In genomic region chr20:19756756-19757486, GRCh38 we compare ENCODE assay signal across 10 cellular contexts. TPM values are rescaled to one million over a fixed set of nuclear protein-coding genes. Genes with fewer than 3 reads are reported as not detected.
DNase-seq lines count a peak whose midpoint lies in the region; ATAC-seq, FAIRE-seq and TF ChIP-seq lines count a peak whose summit lies in the region.
"Had no signal": no experiment of that assay in that cellular context is flagged by ENCODE, and none has a peak within 500 bp of the region (broad histone marks: within the 10 kb centered on the region; RNA-seq: fewer than 3 reads in every experiment).

No MANE protein-coding gene starts in this region.

- no peak overlapping the region for H4K5ac ChIP-seq in mesendoderm (ENCODE audit: low read length)

- peaks cover 23 to 48% of the 10 kb centered on the region in 2 donors for H3K27me3 Mint-ChIP-seq in effector memory CD8-positive, alpha-beta T cell

- peak overlapping the region; percentile 88 for H3K4me2 ChIP-seq in mesendoderm (ENCODE audit: low read length)

- H3K56ac ChIP-seq in mesendoderm (ENCODE audit: low read length), result peak overlapping the region; percentile 81

- no peak overlapping the region for H2BK15ac ChIP-seq in mesendoderm (replicated peaks; ENCODE audit: low read depth)

- no peaks in the 10 kb centered on the region for H3K36me3 Mint-ChIP-seq in effector memory CD8-positive, alpha-beta T cell (ENCODE audit: insufficient read depth)
- H3K36me3 Mint-ChIP-seq: CD4-positive, CD25-positive, alpha-beta regulatory T cell had no signal

- H3K27ac ChIP-seq in mesendoderm (ENCODE audit: low read depth, low read length), result no peak overlapping the region
- H3K27ac ChIP-seq in urinary bladder (ENCODE audit: low read depth), result peak overlapping the region; percentile 85

- H3K4me3 Mint-ChIP-seq in effector memory CD8-positive, alpha-beta T cell, result no peak overlapping the region
- H3K4me3 Mint-ChIP-seq: CD4-positive, CD25-positive, alpha-beta regulatory T cell had no signal

- peak; percentile 5 for DNase-seq in NCI-H2107 treated with DMSO at 0.1 percent for 48 hours (lab: John Stamatoyannopoulos, UW; ENCODE audit: unreplicated experiment)
- no peak for DNase-seq in NCI-H2107 (lab: John Stamatoyannopoulos, UW)
- no peak for DNase-seq in bronchial epithelial cell (ENCODE audit: low read depth)
- no peak for DNase-seq in mesendoderm
- no peak for DNase-seq in activated naive CD4-positive, alpha-beta T cell treated with Interleukin-2 at 50 U/mL for 16 hours
- no peak for DNase-seq in effector memory CD8-positive, alpha-beta T cell
- DNase-seq in activated naive CD4-positive, alpha-beta T cell treated with anti-CD3 and anti-CD28 coated beads, Interleukin-2, amount 50 U/mL, for 16 hours, result no peak
- DNase-seq: CD4-positive, CD25-positive, alpha-beta regulatory T cell had no signal

- ATAC-seq in effector memory CD8-positive, alpha-beta T cell (replicated peaks), result no peak

- H3K27me3 ChIP-seq in bronchial epithelial cell (ENCODE audit: control insufficient read depth, insufficient read depth, low read length) (no peaks in the 10 kb centered on the region), mesendoderm (ENCODE audit: insufficient read depth, low read length, poor library complexity) (no peaks in the 10 kb centered on the region)

- H3K4me1 ChIP-seq in mesendoderm (ENCODE audit: control insufficient read depth, low read depth, low read length) (no peaks in the 10 kb centered on the region), urinary bladder (ENCODE audit: insufficient read depth) (no peaks in the 10 kb centered on the region)

- no CpG with 5 or more reads among the region's 22 CpGs for WGBS in mesendoderm (ENCODE audit: extremely low coverage, insufficient coverage, low lambda C conversion rate)
- 13% methylated on average over 22 of the region's 22 CpGs for WGBS in urinary bladder

- H3K9ac ChIP-seq in mesendoderm (ENCODE audit: low read length), result peak overlapping the region; percentile 77

- H4K8ac ChIP-seq in mesendoderm (ENCODE audit: low read depth, low read length), result no peak overlapping the region

- H3K36me3 ChIP-seq in bronchial epithelial cell (ENCODE audit: control insufficient read depth, insufficient read depth, low read length) (no peaks in the 10 kb centered on the region), mesendoderm (ENCODE audit: control insufficient read depth, insufficient read depth, low read length) (no peaks in the 10 kb centered on the region), urinary bladder (ENCODE audit: insufficient read depth) (no peaks in the 10 kb centered on the region)

- H2BK120ac ChIP-seq in mesendoderm (ENCODE audit: low read depth, low read length), result no peak overlapping the region

- H3K4ac ChIP-seq in mesendoderm (ENCODE audit: low read depth, low read length), result no peak overlapping the region

- TF ChIP-seq CTCF in bronchial epithelial cell (IDR thresholded peaks at IDR 0.05; ENCODE audit: insufficient read depth, low read length, severe bottlenecking), result no peak

- H3K4me1 Mint-ChIP-seq in effector memory CD8-positive, alpha-beta T cell (ENCODE audit: low read depth in 2 of 2), result no peaks in the 10 kb centered on the region
- H3K4me1 Mint-ChIP-seq: CD4-positive, CD25-positive, alpha-beta regulatory T cell had no signal

- H3K4me3 ChIP-seq in bronchial epithelial cell (ENCODE audit: low read depth, low read length), result peak overlapping the region; percentile 57
- no peak overlapping the region for H3K4me3 ChIP-seq in mesendoderm (ENCODE audit: low read length)
- H3K4me3 ChIP-seq in urinary bladder (ENCODE audit: low read depth, low read length), result peak overlapping the region; percentile 79

- no peak overlapping the region for H2AK5ac ChIP-seq in mesendoderm (ENCODE audit: low read length)

- no peak overlapping the region for H3K23ac ChIP-seq in mesendoderm (ENCODE audit: low read length)

- H3K9me3 Mint-ChIP-seq in effector memory CD8-positive, alpha-beta T cell, result peaks cover 0 to 1% of the 10 kb centered on the region in 2 donors

- no peaks in the 10 kb centered on the region for H3K79me1 ChIP-seq in mesendoderm (ENCODE audit: low read length)

- H3K27ac Mint-ChIP-seq in effector memory CD8-positive, alpha-beta T cell, result no peak overlapping the region

- no peak for FAIRE-seq in bronchial epithelial cell (lab: Jason Lieb, UNC)

- no peak overlapping the region for H2BK5ac ChIP-seq in mesendoderm (ENCODE audit: low read length)

- no peaks in the 10 kb centered on the region for H3K79me2 ChIP-seq in mesendoderm (ENCODE audit: control insufficient read depth, insufficient read depth, low read length)

- H3K18ac ChIP-seq in mesendoderm (ENCODE audit: low read length), result peak overlapping the region; percentile 80

RNA-seq across cellular contexts. Expression of gene RIN2, which starts 1.1 kb away (rescaled TPM):
- total RNA-seq in bronchial epithelial cell, result 41.1 and 45.8 TPM in 2 replicates
- 0.65 TPM for polyA plus RNA-seq in mesendoderm (2013, experiment 1 of 2)
- polyA plus RNA-seq in mesendoderm (2013, experiment 2 of 2), result 0.53 TPM
- 45.5 TPM for total RNA-seq in urinary bladder
- 19.5 TPM for polyA plus RNA-seq in urinary bladder
- total RNA-seq: activated CD8-positive, alpha-beta memory T cell treated with anti-CD3 and anti-CD28 coated beads for 36 hours had no signal
- polyA plus RNA-seq: CD4-positive, CD25-positive, alpha-beta regulatory T cell had no signal
